Comparison of ENCODE assay signal across 8 cellular contexts in the genomic region with DNA sequence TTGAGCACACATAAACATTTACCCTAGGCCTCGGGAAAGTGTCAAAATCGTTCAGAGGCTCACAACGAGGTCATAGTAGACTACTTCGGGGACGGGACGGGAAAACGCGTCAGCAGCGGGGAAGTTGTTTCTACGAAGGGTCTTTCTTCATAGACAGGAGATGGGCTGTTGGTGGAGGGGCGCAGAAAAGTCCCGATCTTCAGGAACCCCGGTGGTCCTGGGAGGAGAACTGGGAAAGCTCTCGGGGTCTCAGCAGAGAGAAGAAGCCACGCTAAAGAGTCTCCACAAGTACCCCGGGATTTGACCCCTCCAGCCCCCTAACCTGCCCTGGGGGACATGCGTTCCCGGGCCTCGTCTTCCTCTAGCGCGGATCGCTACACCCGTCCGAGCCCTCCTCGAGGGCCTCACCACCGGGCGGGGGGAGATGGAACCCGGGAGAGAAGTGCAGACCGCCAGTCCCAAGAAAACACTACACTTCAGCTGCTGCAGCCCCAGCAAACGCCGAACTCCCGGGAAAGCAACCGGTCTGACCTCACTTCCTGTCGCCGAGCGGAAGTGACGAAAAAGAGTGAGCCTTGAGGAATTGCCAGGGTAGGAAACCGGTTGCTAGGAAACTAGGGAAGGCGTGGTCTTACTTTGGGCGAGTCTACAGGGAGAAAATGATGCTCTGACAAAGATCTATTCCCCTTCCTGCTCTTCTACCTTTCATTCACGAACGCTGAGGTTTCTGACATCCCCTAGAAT. TPM values are rescaled to one million over a fixed set of nuclear protein-coding genes. Genes with fewer than 3 reads are reported as not detected.
DNase-seq lines count a peak whose midpoint lies in the region; ATAC-seq, FAIRE-seq and TF ChIP-seq lines count a peak whose summit lies in the region.

TSS of gene PIK3R4 (minus strand) at position 534 of the 744 bp plus-strand sequence. CDS start 1,611 bp downstream, outside the sequence.

- peaks cover 4% of the 10 kb centered on the region for H3K4me1 ChIP-seq in rectal smooth muscle tissue (ENCODE audit: control insufficient read depth, insufficient read depth, low read length)
- peaks cover 6 to 8% of the 10 kb centered on the region in 2 donors for H3K4me1 ChIP-seq in aorta (ENCODE audit: control insufficient read depth in 1 of 2, insufficient read depth in 2 of 2, low read length in 2 of 2)

- H3K27ac ChIP-seq in rectal smooth muscle tissue (ENCODE audit: low read depth, low read length) (peak within 1 kb of the TSS; percentile 78), aorta (ENCODE audit: low read depth in 1 of 2, low read length in 2 of 2) (peak within 1 kb of the TSS in 1 of 2 donors; percentile 75)

- no peak for TF ChIP-seq CTCF in astrocyte of the cerebellum (IDR thresholded peaks at IDR 0.05; ENCODE audit: low read depth, low read length, missing control alignments)

- no peaks in the 10 kb centered on the region for H3K27me3 ChIP-seq in rectal smooth muscle tissue (ENCODE audit: control insufficient read depth, insufficient read depth, low read length)
- H3K27me3 ChIP-seq in aorta (ENCODE audit: control insufficient read depth in 1 of 2, insufficient read depth in 2 of 2, low read length in 1 of 2), result no peaks in the 10 kb centered on the region

- peak; percentile 89 for DNase-seq in GM18507 (ENCODE audit: extremely low spot score, insufficient read length, low read depth)
- peak; percentile 87 for DNase-seq in NCI-H2029 treated with DMSO at 0.1 percent for 48 hours (lab: John Stamatoyannopoulos, UW)
- peak; percentile 91 for DNase-seq in T-helper 9 cell
- DNase-seq in astrocyte of the cerebellum (ENCODE audit: low read depth), result peak; percentile 96
- DNase-seq in hepatic stellate cell (ENCODE audit: low spot score), result peak; percentile 88
- DNase-seq in aorta, result peak; percentile 95 to 96

- peak; percentile 99 for FAIRE-seq in GM18507 (lab: Jason Lieb, UNC)

- peak; percentile 88 for ATAC-seq in HG02981 (IDR thresholded peaks at IDR 0.05; ENCODE audit: unreplicated experiment)
- ATAC-seq in aorta (ENCODE audit: low FRiP score), result peak; percentile 96

- no peaks in the 10 kb centered on the region for H3K9me3 ChIP-seq in aorta (ENCODE audit: control insufficient read depth, low read length)

- 0 to 1% methylated on average over 42 of the region's 42 CpGs for WGBS in aorta, 2 donors

- H3K36me3 ChIP-seq in rectal smooth muscle tissue (ENCODE audit: control insufficient read depth, insufficient read depth, low read length), result no peaks in the 10 kb centered on the region
- peaks cover 0 to 4% of the 10 kb centered on the region in 2 donors for H3K36me3 ChIP-seq in aorta (ENCODE audit: control insufficient read depth in 1 of 2, insufficient read depth in 2 of 2, low read length in 1 of 2)

- intact Hi-C loops in aorta (cut with DNase I), result loop anchor here in 1 of 2 donors (5.0 kb wide), 1 partner anchor 146 kb away; the partner anchor contains the start of gene ATP2C1

- H3K9ac ChIP-seq in rectal smooth muscle tissue (ENCODE audit: low read length), result peak within 1 kb of the TSS; percentile 63

- H3K4me3 ChIP-seq in astrocyte of the cerebellum (ENCODE audit: low read depth, low read length) (peak within 1 kb of the TSS; percentile 96), rectal smooth muscle tissue (ENCODE audit: low read length) (peak within 1 kb of the TSS; percentile 81), aorta (ENCODE audit: low read length in 2 of 2) (peak within 1 kb of the TSS; percentile 51 to 91)

- in situ Hi-C loops in astrocyte of the cerebellum (cut with HindIII; ENCODE audit: low sequenced_read_pairs), result no loop called here

RNA-seq across cellular contexts. Expression of gene PIK3R4, which starts in this region (rescaled TPM):
- 10 to 100 TPM; 20.5 to 22.3 TPM for total RNA-seq in aorta
- 10 to 100 TPM; 14.3 to 19.4 TPM for polyA plus RNA-seq in aorta
